ENCODE assay signal across 1 cellular context in the genomic region with DNA sequence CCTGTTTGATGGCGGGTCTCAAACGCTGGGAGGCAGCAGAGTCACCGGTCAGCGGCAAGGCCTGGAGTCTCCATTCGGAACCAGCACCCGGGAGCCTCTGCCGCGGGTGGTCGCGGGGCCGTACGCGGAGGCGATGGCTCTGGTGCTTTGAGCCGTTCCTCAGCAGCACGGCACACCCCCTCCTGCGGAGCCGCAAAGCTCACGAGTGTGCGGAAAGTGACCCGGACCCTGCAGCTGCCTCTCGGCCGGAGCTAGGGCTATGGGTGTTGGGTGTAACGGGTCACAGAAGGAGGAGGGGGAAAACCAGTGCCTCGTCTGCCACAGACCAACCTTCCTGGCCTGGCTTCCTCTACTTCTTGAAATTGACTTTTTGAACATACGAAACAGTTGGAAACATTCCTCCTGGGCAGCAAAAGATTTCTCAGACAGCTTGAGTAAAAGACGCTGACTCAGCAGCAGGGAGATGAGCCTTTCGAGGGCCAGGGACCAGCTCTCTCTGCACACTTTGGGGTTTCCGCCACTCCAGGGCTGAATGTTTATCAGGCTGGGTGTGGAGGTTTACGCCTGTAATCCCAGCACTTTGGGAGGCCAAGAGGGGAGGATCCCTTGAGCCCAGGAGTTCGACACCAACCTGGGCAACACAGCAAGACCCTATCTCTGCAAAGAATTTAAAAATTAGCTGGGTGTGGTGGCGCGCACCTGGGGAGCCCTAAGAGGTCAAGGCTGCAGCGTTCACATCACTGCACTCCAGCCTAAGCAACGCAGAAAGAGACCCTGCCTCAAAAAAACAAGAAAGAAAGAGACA.
A peak's percentile ranks its signal among the peaks of the same experiment; 100 is the strongest.
TF ChIP-seq lines count a peak whose summit lies in the region.

No MANE protein-coding gene starts in this region.

TF ChIP-seq in WTC11, 78 proteins besides CTCF, POLR2A, EP300 and RAD21 (continued from another document):
- TF ChIP-seq, protein P1, sequence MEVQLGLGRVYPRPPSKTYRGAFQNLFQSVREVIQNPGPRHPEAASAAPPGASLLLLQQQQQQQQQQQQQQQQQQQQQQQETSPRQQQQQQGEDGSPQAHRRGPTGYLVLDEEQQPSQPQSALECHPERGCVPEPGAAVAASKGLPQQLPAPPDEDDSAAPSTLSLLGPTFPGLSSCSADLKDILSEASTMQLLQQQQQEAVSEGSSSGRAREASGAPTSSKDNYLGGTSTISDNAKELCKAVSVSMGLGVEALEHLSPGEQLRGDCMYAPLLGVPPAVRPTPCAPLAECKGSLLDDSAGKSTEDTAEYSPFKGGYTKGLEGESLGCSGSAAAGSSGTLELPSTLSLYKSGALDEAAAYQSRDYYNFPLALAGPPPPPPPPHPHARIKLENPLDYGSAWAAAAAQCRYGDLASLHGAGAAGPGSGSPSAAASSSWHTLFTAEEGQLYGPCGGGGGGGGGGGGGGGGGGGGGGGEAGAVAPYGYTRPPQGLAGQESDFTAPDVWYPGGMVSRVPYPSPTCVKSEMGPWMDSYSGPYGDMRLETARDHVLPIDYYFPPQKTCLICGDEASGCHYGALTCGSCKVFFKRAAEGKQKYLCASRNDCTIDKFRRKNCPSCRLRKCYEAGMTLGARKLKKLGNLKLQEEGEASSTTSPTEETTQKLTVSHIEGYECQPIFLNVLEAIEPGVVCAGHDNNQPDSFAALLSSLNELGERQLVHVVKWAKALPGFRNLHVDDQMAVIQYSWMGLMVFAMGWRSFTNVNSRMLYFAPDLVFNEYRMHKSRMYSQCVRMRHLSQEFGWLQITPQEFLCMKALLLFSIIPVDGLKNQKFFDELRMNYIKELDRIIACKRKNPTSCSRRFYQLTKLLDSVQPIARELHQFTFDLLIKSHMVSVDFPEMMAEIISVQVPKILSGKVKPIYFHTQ (CRISPR knock-in tag; IDR thresholded peaks at IDR 0.05), result no peak
- peak; percentile 87 for TF ChIP-seq ZNF121 (CRISPR knock-in tag; IDR thresholded peaks at IDR 0.05)
- no peak for TF ChIP-seq RORB (CRISPR knock-in tag; IDR thresholded peaks at IDR 0.05)
